8 cellular contexts compared by ENCODE assay signal in genomic region chr11:57324886-57325734, GRCh38. TPM values are rescaled to one million over a fixed set of nuclear protein-coding genes. Genes with fewer than 3 reads are reported as not detected.
DNase-seq lines count a peak whose midpoint lies in the region; ATAC-seq, FAIRE-seq and TF ChIP-seq lines count a peak whose summit lies in the region.

TSS of gene TNKS1BP1 (minus strand) at chr11:57324952. CDS start at chr11:57321885, 3,067 bp downstream.

- CTCF ChIA-PET in T-cell (lab: Charles Lee), result interaction anchor here (0.6 to 1.8 kb wide), 8 partner anchors 9 to 203 kb away, joined by 3 to 19 read pairs (median 4); partner anchors contain the start of gene SSRP1 (in 1 of the 2)

- POLR2A ChIA-PET in T-cell (lab: Charles Lee), result interaction anchor here (0.6 to 2.9 kb wide), 4 partner anchors 9 to 1255 kb away, joined by 3 to 10 read pairs (median 6); partner anchors contain the start of gene SSRP1 (in 2 of the 2)

- H3K27ac Mint-ChIP-seq in T-cell, result peak within 1 kb of the TSS; percentile 94 to 95

- H3K4me3 Mint-ChIP-seq in T-cell, result peak within 1 kb of the TSS; percentile 83 to 96 (median 86)

- H3K36me3 ChIP-seq in cardiac muscle cell (peaks cover 25% of the 10 kb centered on the region), parathyroid adenoma (ENCODE audit: control insufficient read depth, insufficient read depth, low read length) (no peaks in the 10 kb centered on the region), tibial artery (peaks cover 37 to 47% (median 44%) of the 10 kb centered on the region in 3 donors)

- DNase-seq in GM12891 (ENCODE audit: insufficient read length, low spot score) (peak; percentile 89), NCI-H1417 treated with DMSO at 0.1 percent for 48 hours (lab: John Stamatoyannopoulos, UW) (peak; percentile 77), T-cell (peak; percentile 74 to 90 (median 82)), cardiac muscle cell (ENCODE audit: low read depth in 1 of 2, low spot score in 1 of 2) (peak; percentile 98 to 99), tibial artery (peak; percentile 99 to 100)

- peaks cover 36% of the 10 kb centered on the region for H3K36me3 Mint-ChIP-seq in T-cell

- H3K4me3 ChIP-seq in cardiac muscle cell (peak within 1 kb of the TSS; percentile 64), parathyroid adenoma (ENCODE audit: low read depth, low read length) (peak within 1 kb of the TSS; percentile 60), tibial artery (peak within 1 kb of the TSS; percentile 81 to 92)

- no peaks in the 10 kb centered on the region for H3K27me3 Mint-ChIP-seq in T-cell

- H3K4me1 ChIP-seq in cardiac muscle cell (ENCODE audit: low read depth) (peaks cover 33% of the 10 kb centered on the region), parathyroid adenoma (peaks cover 9% of the 10 kb centered on the region), tibial artery (peaks cover 4 to 48% (median 39%) of the 10 kb centered on the region in 4 donors)

- TF ChIP-seq CTCF in cardiac muscle cell (IDR thresholded peaks at IDR 0.05; ENCODE audit: low read depth, low read length) (no peak), parathyroid adenoma (IDR thresholded peaks at IDR 0.05) (no peak), tibial artery (IDR thresholded peaks at IDR 0.05) (no peak)

- H3K4me1 Mint-ChIP-seq in T-cell, result peaks cover 41 to 54% (median 49%) of the 10 kb centered on the region in 3 donors

- ATAC-seq in HG02763 (IDR thresholded peaks at IDR 0.05; ENCODE audit: unreplicated experiment), result peak; percentile 91
- peak; percentile 86 to 88 (median 87) for ATAC-seq in T-cell (replicated peaks in 1 of 4)

- H3K27me3 ChIP-seq in cardiac muscle cell (no peaks in the 10 kb centered on the region), parathyroid adenoma (ENCODE audit: control insufficient read depth, insufficient read depth, low read length) (no peaks in the 10 kb centered on the region), tibial artery (no peaks in the 10 kb centered on the region)

- no peaks in the 10 kb centered on the region for H3K9me3 ChIP-seq in cardiac muscle cell (ENCODE audit: low read depth)
- no peaks in the 10 kb centered on the region for H3K9me3 ChIP-seq in parathyroid adenoma (ENCODE audit: control insufficient read depth, low read length)
- H3K9me3 ChIP-seq in tibial artery, result no peaks in the 10 kb centered on the region

- H3K9me3 Mint-ChIP-seq in T-cell, result no peaks in the 10 kb centered on the region

- WGBS in adipose tissue, 3 donors, result 1 to 2% (median 1%) methylated on average over 44 to 61 of the region's 61 CpGs

- FAIRE-seq in GM12891 (lab: Jason Lieb, UNC), result peak; percentile 94

- H3K9ac ChIP-seq in parathyroid adenoma, result peak within 1 kb of the TSS; percentile 72

- TF ChIP-seq POLR2A in GM12891 (IDR thresholded peaks at IDR 0.05; ENCODE audit: low read depth, low read length), result peak; percentile 80

- peak within 1 kb of the TSS; percentile 77 for H2AFZ ChIP-seq in parathyroid adenoma

- peaks cover 2% of the 10 kb centered on the region for H3K79me2 ChIP-seq in parathyroid adenoma

- intact Hi-C loops in tibial artery (cut with DNase I; ENCODE audit: low total_unique reads), result no loop called here

- H3K27ac ChIP-seq in adipose tissue (ENCODE audit: low read depth, low read length) (peak within 1 kb of the TSS; percentile 86), cardiac muscle cell (peak within 1 kb of the TSS; percentile 94), parathyroid adenoma (peak within 1 kb of the TSS; percentile 91), tibial artery (peak within 1 kb of the TSS; percentile 94 to 98)

- peak within 1 kb of the TSS; percentile 75 for H3K4me2 ChIP-seq in parathyroid adenoma (ENCODE audit: low read length)

TF ChIP-seq in GM12891, 5 proteins besides CTCF, POLR2A, EP300 and RAD21:
- TF ChIP-seq POU2F2 (IDR thresholded peaks at IDR 0.05; ENCODE audit: low read depth, low read length) (peak; percentile 100), TAF1 (IDR thresholded peaks at IDR 0.05; ENCODE audit: low read depth, low read length) (peak; percentile 88), PAX5 (IDR thresholded peaks at IDR 0.05; ENCODE audit: insufficient read depth, low read length, severe bottlenecking) (peak; percentile 14), SPI1 (IDR thresholded peaks at IDR 0.05; ENCODE audit: low read depth, low read length) (no peak), POLR2AphosphoS5 (IDR thresholded peaks at IDR 0.05; ENCODE audit: low read depth, low read length) (peak; percentile 78; the same call in 1 of the 2 replicates)

RNA-seq across cellular contexts. Expression of gene TNKS1BP1, which starts in this region (rescaled TPM):
- polyA plus RNA-seq in GM12891 (2012; ENCODE audit: low read depth, missing spikeins), result 6.6 TPM
- total RNA-seq in T-cell (10 to 100 TPM; 13.9 to 22.9 (median 18.9) TPM), cardiac muscle cell (58.9 and 69.1 TPM in 2 replicates)
- polyA plus RNA-seq in adipose tissue (100 to 1,000 TPM in 2 of 3 donors, 10 to 100 TPM in 1; 69.8 to 237 (median 176) TPM), cardiac muscle cell (62.1 and 67.1 TPM in 2 replicates)

Comparison
In these comparisons a context has a peak if more than half of its experiments do, and no peak if none do; other contexts are left out.
1. Peak in every context shown above with its lines: DNase-seq, ATAC-seq, H3K4me3 ChIP-seq and H3K27ac ChIP-seq.